25 cellular contexts compared by ENCODE assay signal in the genomic region with DNA sequence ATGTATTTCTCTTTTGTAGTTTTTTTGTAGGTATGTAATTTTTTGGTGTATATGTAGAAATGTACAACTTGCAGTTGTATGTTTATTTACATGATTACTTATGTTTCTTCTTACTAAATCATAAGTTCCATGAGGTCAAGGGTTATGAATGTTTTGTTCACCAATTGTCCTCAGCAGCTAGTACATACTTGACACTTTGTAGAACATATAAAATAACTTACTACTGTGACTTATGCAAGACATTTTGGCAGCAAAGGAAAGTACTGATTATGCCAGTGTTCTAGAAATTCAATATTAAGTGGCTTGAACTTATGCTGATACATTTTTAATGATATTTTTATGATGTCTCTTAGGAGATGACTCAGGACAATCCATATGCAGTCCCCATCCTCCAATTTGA.
"Had no signal": no experiment of that assay in that cellular context is flagged by ENCODE, and none has a peak within 500 bp of the region (broad histone marks: within the 10 kb centered on the region; RNA-seq: fewer than 3 reads in every experiment).

No MANE protein-coding gene starts in this region.

- FAIRE-seq: keratinocyte had no signal

- DNase-seq: hippocampal formation; left colon; left lung; midbrain; mucosa of descending colon; naive thymus-derived CD4-positive, alpha-beta T cell; ovary; right lobe of liver; stimulated activated CD4-positive, alpha-beta T cell treated with anti-CD3 and anti-CD28 coated beads, Interleukin-12 subunit alpha, Interleukin-12 subunit beta, amount 100 ng/mL, for 4 hours; stimulated activated CD4-positive, alpha-beta T cell treated with anti-CD3 and anti-CD28 coated beads, Interleukin-15, amount 100 ng/mL, for 24 hours; stimulated activated CD4-positive, alpha-beta T cell treated with anti-CD3 and anti-CD28 coated beads, Interleukin-2, amount 100 ng/mL, for 24 hours; stimulated activated CD4-positive, alpha-beta T cell treated with anti-CD3 and anti-CD28 coated beads, Interleukin-4, amount 100 ng/mL, for 1 hour; stimulated activated naive B cell treated with anti-CD40 and anti-IgM and Interleukin-4, amounts not matched to agents 10 μg/mL and 1 μg/mL and 100 μg/mL, for 72 hours; stimulated activated naive CD8-positive, alpha-beta T cell treated with anti-CD3 and anti-CD28 coated beads, Interleukin-15, Interleukin-2, amounts not matched to agents 100 U/mL and 50 U/mL, for 24 hours; stomach; testis; thyroid gland; transverse colon; upper lobe of left lung had no signal

- H3K4me1 ChIP-seq: left lung, right atrium auricular region, right lobe of liver, stomach, testis, thyroid gland, transverse colon, upper lobe of left lung, vagina had no signal

- H3K27me3 ChIP-seq: left lung, ovary, right atrium auricular region, right lobe of liver, stomach, testis, thyroid gland, transverse colon, upper lobe of left lung, vagina had no signal

- ATAC-seq: left colon; left lung; mucosa of descending colon; naive thymus-derived CD4-positive, alpha-beta T cell; natural killer cell treated with Interleukin-12 subunit alpha and Interleukin-12 subunit beta and Interleukin-15 and Interleukin-18, amount 100 ng/mL, for 72 hours; right lobe of liver; stimulated activated naive B cell treated with anti-CD40 and anti-IgM and Interleukin-4, amounts not matched to agents 10 μg/mL and 1 μg/mL and 100 μg/mL, for 72 hours; stimulated activated naive CD8-positive, alpha-beta T cell treated with anti-CD3 and anti-CD28 coated beads, Interleukin-15, Interleukin-2, amounts not matched to agents 100 U/mL and 50 U/mL, for 24 hours had no signal

- H3K4me3 ChIP-seq: left lung, lung, mucosa of descending colon, ovary, right atrium auricular region, right lobe of liver, skin epidermis, stomach, testis, thyroid gland, transverse colon, upper lobe of left lung, vagina had no signal

- H3K36me3 ChIP-seq: left lung, ovary, right atrium auricular region, right lobe of liver, stomach, thyroid gland, transverse colon, upper lobe of left lung, vagina had no signal

- H3K9me3 ChIP-seq: left lung, mucosa of descending colon, ovary, right atrium auricular region, right lobe of liver, stomach, testis, thyroid gland, transverse colon, upper lobe of left lung, vagina had no signal
